In genomic region chr18:42936289-42936688, GRCh38 we compare ENCODE assay signal across 25 cellular contexts.
DNase-seq lines count a peak whose midpoint lies in the region; ATAC-seq and TF ChIP-seq lines count a peak whose summit lies in the region.
"Had no signal": no experiment of that assay in that cellular context is flagged by ENCODE, and none has a peak within 500 bp of the region (broad histone marks: within the 10 kb centered on the region; RNA-seq: fewer than 3 reads in every experiment).

No MANE protein-coding gene starts in this region.

- peak; percentile 52 for DNase-seq in GM12865 (ENCODE audit: low read depth)
- peak; percentile 10 for DNase-seq in amniotic epithelial cell (ENCODE audit: low read depth)
- no peak for DNase-seq in HPDE6-E6E7 (ENCODE audit: extremely low spot score)
- no peak for DNase-seq in stimulated activated CD4-positive, alpha-beta T cell treated with anti-CD3 and anti-CD28 coated beads, Interleukin-1b, Interleukin-23, amount 100 ng/mL, for 48 hours
- DNase-seq in COLO668 (lab: John Stamatoyannopoulos, UW; ENCODE audit: unreplicated experiment), result no peak
- no peak for DNase-seq in medulla oblongata (ENCODE audit: extremely low spot score)
- DNase-seq: activated CD4-positive, alpha-beta T cell treated with anti-CD3 and anti-CD28 coated beads for 48 hours; cerebellar nuclear complex; naive B cell; NCI-H1694; NCI-H226; NCI-H82; occipital lobe; PC-9; retina; SJCRH30; stomach; T-helper 1 cell; upper lobe of right lung had no signal

- no peak for TF ChIP-seq CTCF in GM12865 (IDR thresholded peaks at IDR 0.05; ENCODE audit: insufficient read depth, low read depth, low read length, missing control alignments)

- no peak overlapping the region for H3K4me3 ChIP-seq in GM12865 (ENCODE audit: low read depth, low read length)
- H3K4me3 ChIP-seq: gastroesophageal sphincter, GM23338, K562, PC-9, SJCRH30, stomach, upper lobe of right lung had no signal

- peak; percentile 92 for ATAC-seq in GM19395 (IDR thresholded peaks at IDR 0.05; ENCODE audit: unreplicated experiment)
- ATAC-seq in HG03045 (IDR thresholded peaks at IDR 0.05; ENCODE audit: unreplicated experiment), result peak; percentile 74
- ATAC-seq: esophagus mucosa, gastroesophageal sphincter, GM23338, K562, upper lobe of right lung had no signal

Comparison
In these comparisons a context has a peak if more than half of its experiments do, and no peak if none do; other contexts are left out.
1. DNase-seq: peak in GM12865 (single experiment) and amniotic epithelial cell (single experiment); none in HPDE6-E6E7 (single experiment), stimulated activated CD4-positive, alpha-beta T cell treated with anti-CD3 and anti-CD28 coated beads, Interleukin-1b, Interleukin-23, amount 100 ng/mL, for 48 hours (single experiment), COLO668 (single experiment) and medulla oblongata (single experiment).